ENCODE assay signal across 21 cellular contexts in the genomic region with DNA sequence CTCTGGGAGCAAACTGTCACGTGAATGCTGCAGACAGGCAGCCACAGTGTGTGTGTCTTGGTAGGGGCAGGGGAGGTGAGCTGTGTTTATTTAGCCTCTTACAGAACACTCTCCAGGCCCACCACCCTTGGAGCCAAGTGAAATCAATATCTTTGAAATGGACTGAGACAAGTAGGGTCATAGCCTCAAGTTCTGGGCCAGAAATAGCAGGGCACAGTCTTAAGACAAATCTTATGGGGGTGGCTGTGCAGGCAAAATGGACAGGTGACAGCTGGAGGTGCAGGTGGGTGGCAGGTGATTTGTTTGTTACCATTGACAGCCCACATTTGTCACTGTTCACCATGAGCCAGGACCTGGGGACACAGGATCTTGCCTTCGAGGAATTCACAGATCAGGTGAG.
DNase-seq lines count a peak whose midpoint lies in the region; ATAC-seq and TF ChIP-seq lines count a peak whose summit lies in the region.
"Had no signal": no experiment of that assay in that cellular context is flagged by ENCODE, and none has a peak within 500 bp of the region (broad histone marks: within the 10 kb centered on the region; RNA-seq: fewer than 3 reads in every experiment).

No MANE protein-coding gene starts in this region.

- no peaks in the 10 kb centered on the region for H3K9me3 Mint-ChIP-seq in osteocyte (ENCODE audit: unreplicated experiment)

- TF ChIP-seq CTCF in HEK293 (tag by site-specific recombination; IDR thresholded peaks at IDR 0.05) (no peak), choroid plexus epithelial cell (conservative IDR thresholded peaks at IDR 0.05; ENCODE audit: low read depth, low read length) (no peak), osteocyte (IDR thresholded peaks at IDR 0.05) (no peak)

- DNase-seq in SJCRH30, result no peak
- peak; percentile 61 for DNase-seq in choroid plexus epithelial cell (ENCODE audit: low read depth)
- DNase-seq in osteocyte (ENCODE audit: extremely low spot score, unreplicated experiment), result no peak
- no peak for DNase-seq in left lobe of liver (ENCODE audit: low spot score)
- DNase-seq in head of caudate nucleus, result no peak
- DNase-seq: BE2C, HFFc6, MG63, NCI-H1436, NCI-H2029, NCI-H2171, NCI-H345, NCI-H524, NCI-H82 had no signal

- CTCF ChIA-PET in HEK293 (lab: Yijun Ruan, JAX), result no interaction called here

- no peaks in the 10 kb centered on the region; the same call in 1 of the 2 replicates for H3K4me1 ChIP-seq in HEK293 (ENCODE audit: control insufficient read depth, insufficient read depth, low read length)
- peaks cover 48% of the 10 kb centered on the region for H3K4me1 ChIP-seq in SJCRH30
- H3K4me1 ChIP-seq: A549 had no signal

- H3K4me3 ChIP-seq in HEK293 (ENCODE audit: low read depth, low read length), result no peak overlapping the region
- H3K4me3 ChIP-seq in SJCRH30, result no peak overlapping the region
- H3K4me3 ChIP-seq in choroid plexus epithelial cell (ENCODE audit: low read depth, low read length), result no peak overlapping the region
- H3K4me3 ChIP-seq: A549, K562, MG63 had no signal

- H3K36me3 Mint-ChIP-seq in osteocyte (ENCODE audit: unreplicated experiment), result no peaks in the 10 kb centered on the region

- no peaks in the 10 kb centered on the region for H3K27me3 Mint-ChIP-seq in osteocyte (ENCODE audit: unreplicated experiment)

- H3K4me3 Mint-ChIP-seq in osteocyte (ENCODE audit: unreplicated experiment), result no peak overlapping the region
- H3K4me3 Mint-ChIP-seq: HFFc6 had no signal

- POLR2A ChIA-PET in HEK293 (lab: Yijun Ruan, JAX), result no interaction called here

- H3K4me1 Mint-ChIP-seq in osteocyte (ENCODE audit: unreplicated experiment), result peaks cover 64% of the 10 kb centered on the region

- peak overlapping the region; percentile 91 for H3K27ac Mint-ChIP-seq in osteocyte (ENCODE audit: unreplicated experiment)
- H3K27ac Mint-ChIP-seq: HFFc6 had no signal

- no peaks in the 10 kb centered on the region for H3K27me3 ChIP-seq in SJCRH30
- H3K27me3 ChIP-seq: BE2C, MG63 had no signal

- H3K9me3 ChIP-seq in HEK293 (ENCODE audit: control insufficient read depth, insufficient read depth, low read depth, low read length) (no peaks in the 10 kb centered on the region), SJCRH30 (replicated peaks) (no peaks in the 10 kb centered on the region)
- H3K9me3 ChIP-seq: A549, BE2C, MG63 had no signal

- H3K36me3 ChIP-seq in HEK293 (ENCODE audit: control insufficient read depth in 2 of 2, insufficient read depth in 1 of 2, low read length in 2 of 2) (no peaks in the 10 kb centered on the region), SJCRH30 (no peaks in the 10 kb centered on the region)
- H3K36me3 ChIP-seq: BE2C, MG63 had no signal

- ATAC-seq in left lobe of liver, result no peak
- ATAC-seq in HG03460 (IDR thresholded peaks at IDR 0.05; ENCODE audit: unreplicated experiment), result no peak
- ATAC-seq: A549, HepG2, K562, Right ventricle myocardium inferior had no signal

- H3K27ac ChIP-seq in HEK293 (ENCODE audit: extremely low read depth, low read depth, low read length) (no peak overlapping the region), SJCRH30 (peak overlapping the region; percentile 96; the same call in 1 of the 2 replicates)
- H3K27ac ChIP-seq: A549, HL-60 had no signal

- intact Hi-C loops in head of caudate nucleus (cut with DNase I), result no loop called here

TF ChIP-seq in HEK293, 187 proteins besides CTCF, POLR2A, EP300 and RAD21:
- TF ChIP-seq ZNF548 (tag by site-specific recombination; IDR thresholded peaks at IDR 0.05) (no peak), ZNF510 (tag by site-specific recombination; IDR thresholded peaks at IDR 0.05; ENCODE audit: insufficient replicate concordance) (no peak), ZBTB7A (tag by site-specific recombination; IDR thresholded peaks at IDR 0.05; ENCODE audit: low read depth) (no peak), GLIS1 (tag by site-specific recombination; IDR thresholded peaks at IDR 0.05) (peak; percentile 35; the same call in 1 of the 2 replicates), KLF10 (tag by site-specific recombination; IDR thresholded peaks at IDR 0.05) (no peak)
